9 cellular contexts compared by ENCODE assay signal in the genomic region with DNA sequence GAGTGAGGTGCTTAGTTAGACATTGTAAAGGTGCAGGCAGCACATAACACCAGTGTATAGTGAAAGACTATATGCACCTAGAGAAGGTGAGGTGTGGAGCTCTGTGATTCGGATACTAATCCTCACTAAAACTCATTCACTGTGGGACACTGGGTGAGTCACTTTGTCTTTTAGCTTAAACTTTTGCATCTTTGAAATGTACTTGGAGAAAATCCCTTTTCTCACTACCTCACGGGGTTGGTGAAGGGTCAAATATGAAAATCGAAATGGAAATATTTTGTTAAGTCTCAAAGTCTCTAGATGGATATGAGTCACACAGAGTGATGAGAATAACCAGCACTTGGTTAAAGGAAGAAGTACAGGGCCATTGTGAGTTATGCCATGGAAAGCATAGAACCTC. TPM values are rescaled to one million over a fixed set of nuclear protein-coding genes. Genes with fewer than 3 reads are reported as not detected.
DNase-seq lines count a peak whose midpoint lies in the region; ATAC-seq and TF ChIP-seq lines count a peak whose summit lies in the region.
"Had no signal": no experiment of that assay in that cellular context is flagged by ENCODE, and none has a peak within 500 bp of the region (broad histone marks: within the 10 kb centered on the region; RNA-seq: fewer than 3 reads in every experiment).

No MANE protein-coding gene starts in this region.

- intact Hi-C loops in OCI-LY7 (cut with micrococcal nuclease; ENCODE audit: unreplicated experiment): no loop called here
- intact Hi-C loops in PC-9 (cut with micrococcal nuclease; ENCODE audit: unreplicated experiment): no loop called here

- no peak overlapping the region for H3K4me3 Mint-ChIP-seq in activated CD8-positive, alpha-beta memory T cell treated with anti-CD3 and anti-CD28 coated beads, Interleukin-2, amount 10 ng/mL, durations not matched to agents 7 days and 5 days
- no peak overlapping the region for H3K4me3 Mint-ChIP-seq in stimulated activated memory B cell treated with anti-CD40 and anti-IgM and Interleukin-4, amounts not matched to agents 10 μg/mL and 1 μg/mL and 100 μg/mL, for 72 hours

- TF ChIP-seq CTCF in OCI-LY7 (conservative IDR thresholded peaks at IDR 0.05; ENCODE audit: low read length) (no peak), PC-9 (conservative IDR thresholded peaks at IDR 0.05) (no peak)

- no peaks in the 10 kb centered on the region for H3K9me3 Mint-ChIP-seq in activated CD8-positive, alpha-beta memory T cell treated with anti-CD3 and anti-CD28 coated beads, Interleukin-2, amount 10 ng/mL, durations not matched to agents 7 days and 5 days (ENCODE audit: low read depth)
- no peaks in the 10 kb centered on the region for H3K9me3 Mint-ChIP-seq in stimulated activated memory B cell treated with anti-CD40 and anti-IgM and Interleukin-4, amounts not matched to agents 10 μg/mL and 1 μg/mL and 100 μg/mL, for 72 hours

- H2AFZ ChIP-seq in OCI-LY7 (ENCODE audit: low read length) (no peak overlapping the region), PC-9 (no peak overlapping the region)

- H3K27ac ChIP-seq in OCI-LY7 (ENCODE audit: low read depth, low read length, poor library complexity, severe bottlenecking): no peak overlapping the region
- H3K27ac ChIP-seq in PC-9: no peak overlapping the region
- H3K27ac ChIP-seq: colonic mucosa had no signal

- no peaks in the 10 kb centered on the region for H3K27me3 Mint-ChIP-seq in activated CD8-positive, alpha-beta memory T cell treated with anti-CD3 and anti-CD28 coated beads, Interleukin-2, amount 10 ng/mL, durations not matched to agents 7 days and 5 days
- H3K27me3 Mint-ChIP-seq in stimulated activated memory B cell treated with anti-CD40 and anti-IgM and Interleukin-4, amounts not matched to agents 10 μg/mL and 1 μg/mL and 100 μg/mL, for 72 hours: no peaks in the 10 kb centered on the region

- no peaks in the 10 kb centered on the region for H3K36me3 ChIP-seq in OCI-LY7 (ENCODE audit: insufficient read depth, low read length)
- no peaks in the 10 kb centered on the region for H3K36me3 ChIP-seq in PC-9 (ENCODE audit: low read depth)
- H3K36me3 ChIP-seq: colonic mucosa had no signal

- POLR2A ChIA-PET in OCI-LY7 (lab: Charles Lee) (no interaction called here), PC-9 (lab: Charles Lee; ENCODE audit: unreplicated experiment) (no interaction called here)

- CTCF ChIA-PET in activated CD8-positive, alpha-beta memory T cell treated with anti-CD3 and anti-CD28 coated beads, Interleukin-2, amount 10 ng/mL, durations not matched to agents 7 days and 5 days (lab: Charles Lee): no interaction called here
- CTCF ChIA-PET in OCI-LY7 (lab: Charles Lee; ENCODE audit: unreplicated experiment) (no interaction called here), PC-9 (lab: Charles Lee) (no interaction called here)

- peak; percentile 20 for ATAC-seq in activated CD8-positive, alpha-beta memory T cell treated with anti-CD3 and anti-CD28 coated beads, Interleukin-2, amount 10 ng/mL, durations not matched to agents 7 days and 5 days
- ATAC-seq in HG02610 (IDR thresholded peaks at IDR 0.05; ENCODE audit: unreplicated experiment): peak; percentile 64
- ATAC-seq in HG03565 (IDR thresholded peaks at IDR 0.05; ENCODE audit: unreplicated experiment): peak; percentile 75
- peak; percentile 82 for ATAC-seq in stimulated activated memory B cell treated with anti-CD40 and anti-IgM and Interleukin-4, amounts not matched to agents 10 μg/mL and 1 μg/mL and 100 μg/mL, for 72 hours

- H3K4me1 ChIP-seq in OCI-LY7 (ENCODE audit: insufficient read depth, low read length, poor library complexity, severe bottlenecking) (no peaks in the 10 kb centered on the region), PC-9 (replicated peaks; ENCODE audit: insufficient read depth) (no peaks in the 10 kb centered on the region)
- H3K4me1 ChIP-seq: colonic mucosa had no signal

- BruUV-seq in OCI-LY7 (replicated peaks; lab: Mats Ljungman, UMichigan) (no TSS peak), PC-9 (replicated peaks; lab: Mats Ljungman, UMichigan) (no TSS peak)

- no peaks in the 10 kb centered on the region for H3F3A ChIP-seq in PC-9 (ENCODE audit: insufficient read depth, low read depth)

- no peaks in the 10 kb centered on the region for H3K27me3 ChIP-seq in PC-9 (ENCODE audit: insufficient read depth, low read depth)
- H3K27me3 ChIP-seq: colonic mucosa had no signal

- peaks cover 19% of the 10 kb centered on the region for H3K4me1 Mint-ChIP-seq in activated CD8-positive, alpha-beta memory T cell treated with anti-CD3 and anti-CD28 coated beads, Interleukin-2, amount 10 ng/mL, durations not matched to agents 7 days and 5 days
- peaks cover 73% of the 10 kb centered on the region for H3K4me1 Mint-ChIP-seq in stimulated activated memory B cell treated with anti-CD40 and anti-IgM and Interleukin-4, amounts not matched to agents 10 μg/mL and 1 μg/mL and 100 μg/mL, for 72 hours

- no peak overlapping the region for H3K27ac Mint-ChIP-seq in activated CD8-positive, alpha-beta memory T cell treated with anti-CD3 and anti-CD28 coated beads, Interleukin-2, amount 10 ng/mL, durations not matched to agents 7 days and 5 days
- H3K27ac Mint-ChIP-seq in stimulated activated memory B cell treated with anti-CD40 and anti-IgM and Interleukin-4, amounts not matched to agents 10 μg/mL and 1 μg/mL and 100 μg/mL, for 72 hours: peak overlapping the region; percentile 42

- H3K4me3 ChIP-seq in OCI-LY7 (ENCODE audit: low read depth, low read length, poor library complexity, severe bottlenecking) (no peak overlapping the region), PC-9 (no peak overlapping the region)
- H3K4me3 ChIP-seq: colonic mucosa had no signal

- no peaks in the 10 kb centered on the region for H3K9me3 ChIP-seq in OCI-LY7 (ENCODE audit: low read length)
- no peaks in the 10 kb centered on the region for H3K9me3 ChIP-seq in PC-9 (ENCODE audit: insufficient read depth, low read depth)
- H3K9me3 ChIP-seq: colonic mucosa had no signal

- H3K9me2 ChIP-seq in OCI-LY7 (ENCODE audit: insufficient read depth, low read length) (no peaks in the 10 kb centered on the region), PC-9 (ENCODE audit: insufficient read depth) (no peaks in the 10 kb centered on the region)

- H3K79me2 ChIP-seq in OCI-LY7 (ENCODE audit: insufficient read depth, low read depth, low read length) (no peaks in the 10 kb centered on the region), PC-9 (ENCODE audit: low read depth) (peaks cover 5% of the 10 kb centered on the region; the same call in 1 of the 2 replicates)

- H4K20me1 ChIP-seq in OCI-LY7 (ENCODE audit: insufficient read depth, low read length): no peaks in the 10 kb centered on the region
- H4K20me1 ChIP-seq in PC-9 (ENCODE audit: insufficient read depth): no peaks in the 10 kb centered on the region

- DNase-seq in activated CD8-positive, alpha-beta memory T cell treated with anti-CD3 and anti-CD28 coated beads, Interleukin-2, amount 10 ng/mL, durations not matched to agents 7 days and 5 days: no peak
- no peak for DNase-seq in activated CD8-positive, alpha-beta memory T cell treated with anti-CD3 and anti-CD28 coated beads, Interleukin-2, amount 50 U/mL, for 4 hours
- DNase-seq in putamen (ENCODE audit: low spot score) (no peak), OCI-LY7 (ENCODE audit: low spot score) (no peak), PC-9 (no peak)
- DNase-seq: colonic mucosa had no signal

- peaks cover 40% of the 10 kb centered on the region for H3K36me3 Mint-ChIP-seq in activated CD8-positive, alpha-beta memory T cell treated with anti-CD3 and anti-CD28 coated beads, Interleukin-2, amount 10 ng/mL, durations not matched to agents 7 days and 5 days
- peaks cover 66% of the 10 kb centered on the region for H3K36me3 Mint-ChIP-seq in stimulated activated memory B cell treated with anti-CD40 and anti-IgM and Interleukin-4, amounts not matched to agents 10 μg/mL and 1 μg/mL and 100 μg/mL, for 72 hours

- no peak overlapping the region for H3K4me2 ChIP-seq in OCI-LY7 (ENCODE audit: low read length)
- H3K4me2 ChIP-seq in PC-9: no peak overlapping the region

RNA-seq across cellular contexts. Expression of gene MDFIC, which starts 38.0 kb away (rescaled TPM):
- total RNA-seq in activated CD8-positive, alpha-beta memory T cell treated with anti-CD3 and anti-CD28 coated beads, Interleukin-2, amount 10 ng/mL, durations not matched to agents 7 days and 5 days: 10 to 100 TPM; 58.0 to 84.1 TPM
- not detected in 2 replicates for total RNA-seq in OCI-LY7 (2014; rRNA removed; shearing (Covaris generic))
- total RNA-seq in OCI-LY7 (2022) (not detected in 2 replicates), PC-9 (2021) (38.9 and 39.8 TPM in 2 replicates)

Comparison
In these comparisons a context has a peak if more than half of its experiments do, and no peak if none do; other contexts are left out.
1. ATAC-seq: peak in every context shown above with its lines; median percentile 82 in stimulated activated memory B cell treated with anti-CD40 and anti-IgM and Interleukin-4, amounts not matched to agents 10 μg/mL and 1 μg/mL and 100 μg/mL, for 72 hours; 75 in HG03565; 64 in HG02610; 20 in activated CD8-positive, alpha-beta memory T cell treated with anti-CD3 and anti-CD28 coated beads, Interleukin-2, amount 10 ng/mL, durations not matched to agents 7 days and 5 days.
2. RNA of gene MDFIC, which starts 38.0 kb away (total RNA-seq): 58.0 to 84.1 TPM in activated CD8-positive, alpha-beta memory T cell treated with anti-CD3 and anti-CD28 coated beads, Interleukin-2, amount 10 ng/mL, durations not matched to agents 7 days and 5 days and 38.9 to 39.8 TPM in PC-9; not detected in OCI-LY7; every median in the first group is over 10 times any median in the second.